In the genomic region with DNA sequence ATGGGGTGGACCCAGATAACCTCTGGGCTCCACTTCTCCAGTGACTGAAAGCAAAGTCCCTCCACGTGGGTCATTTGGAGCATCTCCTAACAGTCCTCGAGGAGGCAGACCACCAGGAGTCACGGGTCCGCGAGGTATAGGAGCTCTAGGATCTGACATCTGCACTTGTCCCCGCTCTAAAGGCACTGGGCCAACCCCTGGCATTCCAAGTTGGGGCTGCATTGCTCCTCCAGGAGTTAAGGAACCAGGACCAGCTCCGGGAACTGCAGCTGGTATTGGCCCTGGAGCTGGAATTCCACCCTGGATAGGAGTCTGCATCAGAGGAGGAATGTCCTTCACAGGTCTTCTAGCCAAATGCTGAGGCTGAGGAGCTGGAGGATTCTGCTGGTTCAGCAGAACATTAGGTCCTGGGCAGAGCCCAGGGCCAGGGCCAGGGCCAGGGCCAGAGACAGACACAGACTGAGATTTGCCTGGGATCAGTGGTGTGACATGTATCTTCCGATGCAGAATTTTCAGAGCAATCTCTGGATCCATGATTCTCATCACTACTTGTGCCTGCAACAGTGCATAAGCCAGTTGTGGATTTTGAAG, we compare ENCODE assay signal across 8 cellular contexts. TPM values are rescaled to one million over a fixed set of nuclear protein-coding genes. Genes with fewer than 3 reads are reported as not detected.
DNase-seq lines count a peak whose midpoint lies in the region; ATAC-seq and TF ChIP-seq lines count a peak whose summit lies in the region.

No MANE protein-coding gene starts in this region.

- H3K27me3 ChIP-seq in body of pancreas (no peaks in the 10 kb centered on the region), right lobe of liver (no peaks in the 10 kb centered on the region), tibial nerve (no peaks in the 10 kb centered on the region)

- peak overlapping the region; percentile 99 for H3K27ac Mint-ChIP-seq in activated CD8-positive, alpha-beta memory T cell treated with anti-CD3 and anti-CD28 coated beads, Interleukin-2, amount 10 ng/mL, durations not matched to agents 7 days and 5 days

- H3K36me3 Mint-ChIP-seq in activated CD8-positive, alpha-beta memory T cell treated with anti-CD3 and anti-CD28 coated beads, Interleukin-2, amount 10 ng/mL, durations not matched to agents 7 days and 5 days, result peaks cover 44% of the 10 kb centered on the region

- H3K4me3 Mint-ChIP-seq in activated CD8-positive, alpha-beta memory T cell treated with anti-CD3 and anti-CD28 coated beads, Interleukin-2, amount 10 ng/mL, durations not matched to agents 7 days and 5 days, result peak overlapping the region; percentile 96

- intact Hi-C loops in body of pancreas (cut with DNase I) (no loop called here), right lobe of liver (cut with DNase I) (no loop called here)

- H3K27ac ChIP-seq in body of pancreas (peak overlapping the region in 3 of 4 donors; percentile 92 to 99 (median 92)), right lobe of liver (peak overlapping the region; percentile 90 to 97 (median 94)), tibial nerve (peak overlapping the region; percentile 87 to 97 (median 93))

- no peak for TF ChIP-seq EP300 in tibial nerve (IDR thresholded peaks at IDR 0.05)

- H3K9me3 Mint-ChIP-seq in activated CD8-positive, alpha-beta memory T cell treated with anti-CD3 and anti-CD28 coated beads, Interleukin-2, amount 10 ng/mL, durations not matched to agents 7 days and 5 days (ENCODE audit: low read depth), result no peaks in the 10 kb centered on the region

- ATAC-seq in activated CD8-positive, alpha-beta memory T cell treated with anti-CD3 and anti-CD28 coated beads, Interleukin-2, amount 10 ng/mL, durations not matched to agents 7 days and 5 days, result no peak
- no peak for ATAC-seq in body of pancreas
- ATAC-seq in right lobe of liver, result no peak

- H3K4me1 ChIP-seq in body of pancreas, result peaks cover 32% of the 10 kb centered on the region
- H3K4me1 ChIP-seq in right lobe of liver, result peaks cover 0 to 21% (median 10%) of the 10 kb centered on the region in 4 donors
- H3K4me1 ChIP-seq in tibial nerve, result peaks cover 0 to 53% (median 25%) of the 10 kb centered on the region in 4 donors

- no peaks in the 10 kb centered on the region for H3K9me3 ChIP-seq in body of pancreas
- H3K9me3 ChIP-seq in right lobe of liver, result no peaks in the 10 kb centered on the region
- H3K9me3 ChIP-seq in tibial nerve, result no peaks in the 10 kb centered on the region

- H3K4me3 ChIP-seq in body of pancreas, result peak overlapping the region; percentile 66 to 73
- H3K4me3 ChIP-seq in right lobe of liver, result peak overlapping the region; percentile 71 to 81 (median 72)
- H3K4me3 ChIP-seq in tibial nerve, result peak overlapping the region; percentile 60 to 86 (median 75)

- TF ChIP-seq POLR2A in body of pancreas (IDR thresholded peaks at IDR 0.05) (no peak), right lobe of liver (IDR thresholded peaks at IDR 0.05) (no peak), tibial nerve (IDR thresholded peaks at IDR 0.05) (no peak)

- CTCF ChIA-PET in activated CD8-positive, alpha-beta memory T cell treated with anti-CD3 and anti-CD28 coated beads, Interleukin-2, amount 10 ng/mL, durations not matched to agents 7 days and 5 days (lab: Charles Lee), result interaction anchor here (1.3 kb wide), 1 partner anchor 15 kb away, joined by 4 read pairs; no protein-coding TSS in a partner anchor

- no peak for DNase-seq in activated CD8-positive, alpha-beta memory T cell treated with anti-CD3 and anti-CD28 coated beads, Interleukin-2, amount 10 ng/mL, durations not matched to agents 7 days and 5 days
- no peak for DNase-seq in activated CD8-positive, alpha-beta memory T cell treated with anti-CD3 and anti-CD28 coated beads for 24 hours
- DNase-seq in body of pancreas, result no peak
- no peak for DNase-seq in right lobe of liver
- no peak for DNase-seq in tibial nerve (ENCODE audit: low spot score in 2 of 2)
- no peak for DNase-seq in NCI-H2029 treated with DMSO at 0.1 percent for 48 hours (lab: John Stamatoyannopoulos, UW)
- DNase-seq in UCSD-AML1 (lab: John Stamatoyannopoulos, UW; ENCODE audit: unreplicated experiment), result no peak
- no peak for DNase-seq in activated CD4-positive, alpha-beta T cell treated with anti-CD3 and anti-CD28 coated beads, Interleukin-2, amount 50 U/mL, for 4 hours

- H3K4me1 Mint-ChIP-seq in activated CD8-positive, alpha-beta memory T cell treated with anti-CD3 and anti-CD28 coated beads, Interleukin-2, amount 10 ng/mL, durations not matched to agents 7 days and 5 days, result peaks cover 41% of the 10 kb centered on the region

- H3K27me3 Mint-ChIP-seq in activated CD8-positive, alpha-beta memory T cell treated with anti-CD3 and anti-CD28 coated beads, Interleukin-2, amount 10 ng/mL, durations not matched to agents 7 days and 5 days, result no peaks in the 10 kb centered on the region

- H3K36me3 ChIP-seq in body of pancreas (replicated peaks in 1 of 2; ENCODE audit: insufficient read depth in 1 of 2, low read depth in 2 of 2) (no peaks in the 10 kb centered on the region), right lobe of liver (no peaks in the 10 kb centered on the region), tibial nerve (peaks cover 0 to 9% (median 0%) of the 10 kb centered on the region in 3 donors)

- no peak for TF ChIP-seq CTCF in body of pancreas (IDR thresholded peaks at IDR 0.05)
- TF ChIP-seq CTCF in right lobe of liver (IDR thresholded peaks at IDR 0.05), result no peak
- no peak for TF ChIP-seq CTCF in tibial nerve (IDR thresholded peaks at IDR 0.05)

- WGBS in body of pancreas, 2 donors, result 47 to 80% methylated on average over 2 to 8 of the region's 8 CpGs
- WGBS in right lobe of liver (ENCODE audit: insufficient coverage, low coverage, low lambda C conversion rate, missing lambda C conversion rate), result 39% methylated on average over 2 of the region's 8 CpGs
- WGBS in tibial nerve, 2 donors, result 81 to 82% methylated on average over 8 of the region's 8 CpGs

RNA-seq across cellular contexts. Expression of a gene that starts 0.8 kb away (rescaled TPM):
- total RNA-seq in activated CD8-positive, alpha-beta memory T cell treated with anti-CD3 and anti-CD28 coated beads, Interleukin-2, amount 10 ng/mL, durations not matched to agents 7 days and 5 days, result 10 to 100 TPM; 36.9 to 39.3 TPM
- 10 to 100 TPM; 11.5 to 13.7 TPM for total RNA-seq in body of pancreas
- total RNA-seq in right lobe of liver, result 10 to 100 TPM in 2 of 6 experiments, 1 to 10 TPM in 4; 8.0 to 12.3 (median 8.9) TPM
- total RNA-seq in tibial nerve, result 10 to 100 TPM; 18.6 to 25.7 (median 20.8) TPM
